1 cellular context compared by ENCODE assay signal in genomic region chr19:55676889-55677505, GRCh38.
TF ChIP-seq lines count a peak whose summit lies in the region.

No MANE protein-coding gene starts in this region.

TF ChIP-seq in IMR-90, 13 proteins besides CTCF, POLR2A, EP300 and RAD21:
- no peak for TF ChIP-seq RFX5 (IDR thresholded peaks at IDR 0.05; ENCODE audit: low read depth, low read length)
- TF ChIP-seq ELK1 (IDR thresholded peaks at IDR 0.05; ENCODE audit: borderline replicate concordance, low read depth, low read length), result no peak
- TF ChIP-seq USF2 (IDR thresholded peaks at IDR 0.05; ENCODE audit: low read depth, low read length), result no peak
- no peak for TF ChIP-seq SMC3 (IDR thresholded peaks at IDR 0.05; ENCODE audit: low read depth, low read length)
- TF ChIP-seq MAZ (IDR thresholded peaks at IDR 0.05; ENCODE audit: borderline replicate concordance, low read depth, low read length), result no peak
- no peak for TF ChIP-seq RCOR1 (IDR thresholded peaks at IDR 0.05; ENCODE audit: insufficient replicate concordance, low read length)
- TF ChIP-seq FOS (IDR thresholded peaks at IDR 0.05; ENCODE audit: low read depth, low read length), result no peak
- TF ChIP-seq MXI1 (IDR thresholded peaks at IDR 0.05; ENCODE audit: borderline replicate concordance, low read depth, low read length), result no peak
- TF ChIP-seq CHD1 (IDR thresholded peaks at IDR 0.05; ENCODE audit: low read depth, low read length), result no peak
- no peak for TF ChIP-seq BHLHE40 (IDR thresholded peaks at IDR 0.05; ENCODE audit: low read depth, low read length)
- no peak for TF ChIP-seq NFE2L2 (IDR thresholded peaks at IDR 0.05; ENCODE audit: low read depth, low read length)
- TF ChIP-seq MAFK (IDR thresholded peaks at IDR 0.05; ENCODE audit: low read depth, low read length), result no peak
- TF ChIP-seq CEBPB (IDR thresholded peaks at IDR 0.05; ENCODE audit: low read depth, low read length), result no peak
